In genomic region chr9:7510209-7510608, GRCh38 we compare ENCODE assay signal across 25 cellular contexts.
"Had no signal": no experiment of that assay in that cellular context is flagged by ENCODE, and none has a peak within 500 bp of the region (broad histone marks: within the 10 kb centered on the region; RNA-seq: fewer than 3 reads in every experiment).

No MANE protein-coding gene starts in this region.

- ATAC-seq: activated naive CD8-positive, alpha-beta T cell treated with anti-CD3 and anti-CD28 coated beads, Interleukin-2, amount 50 U/mL, for 24 hours; effector memory CD8-positive, alpha-beta T cell; foreskin keratinocyte; natural killer cell treated with Interleukin-12 subunit alpha and Interleukin-12 subunit beta and Interleukin-15 and Interleukin-18, amount 100 ng/mL, for 72 hours; psoas muscle had no signal

- H3K36me3 Mint-ChIP-seq: activated CD4-positive, alpha-beta memory T cell treated with anti-CD3 and anti-CD28 coated beads for 36 hours; brain; immature natural killer cell; natural killer cell treated with Interleukin-12 subunit alpha and Interleukin-12 subunit beta and Interleukin-15 and Interleukin-18, amount 100 ng/mL, for 72 hours had no signal

- H3K36me3 ChIP-seq: esophagus muscularis mucosa, neutrophil, ovary, right atrium auricular region, thyroid gland had no signal

- H3K4me1 ChIP-seq: esophagus muscularis mucosa, foreskin keratinocyte, psoas muscle, right atrium auricular region had no signal

- H3K4me1 Mint-ChIP-seq: activated naive CD8-positive, alpha-beta T cell treated with anti-CD3 and anti-CD28 coated beads, Interleukin-2, amount 50 U/mL, for 24 hours; brain; immature natural killer cell had no signal

- H3K9me3 Mint-ChIP-seq: activated CD4-positive, alpha-beta memory T cell treated with anti-CD3 and anti-CD28 coated beads for 36 hours; activated naive CD8-positive, alpha-beta T cell treated with anti-CD3 and anti-CD28 coated beads, Interleukin-2, amount 50 U/mL, for 24 hours; brain; effector memory CD8-positive, alpha-beta T cell; immature natural killer cell; natural killer cell treated with Interleukin-12 subunit alpha and Interleukin-12 subunit beta and Interleukin-15 and Interleukin-18, amount 100 ng/mL, for 72 hours had no signal

- H3K27me3 Mint-ChIP-seq: brain had no signal

- H3K4me3 ChIP-seq: esophagus muscularis mucosa, ovary, psoas muscle, right atrium auricular region, thyroid gland had no signal

- DNase-seq: activated CD4-positive, alpha-beta memory T cell treated with anti-CD3 and anti-CD28 coated beads for 36 hours; activated CD4-positive, alpha-beta T cell treated with anti-CD3 and anti-CD28 coated beads for 48 hours; activated effector memory CD4-positive, alpha-beta T cell treated with Interleukin-2 at 50 U/mL for 16 hours; activated naive CD4-positive, alpha-beta T cell treated with anti-CD3 and anti-CD28 coated beads, Interleukin-2, amount 50 U/mL, for 16 hours; activated naive CD8-positive, alpha-beta T cell treated with anti-CD3 and anti-CD28 coated beads, Interleukin-2, amount 50 U/mL, for 24 hours; activated T-cell treated with anti-CD3 and anti-CD28 coated beads, Interleukin-2, amount 50 U/mL, for 48 hours; anterior cingulate cortex; central memory CD4-positive, alpha-beta T cell; effector memory CD8-positive, alpha-beta T cell; foreskin keratinocyte; immature natural killer cell; left ventricle myocardium superior; mammary epithelial cell; midbrain; ovary; psoas muscle; stimulated activated CD4-positive, alpha-beta T cell treated with anti-CD3 and anti-CD28 coated beads, Interleukin-4, amount 100 ng/mL, for 24 hours; stimulated activated naive CD4-positive, alpha-beta T cell treated with Interleukin-2 at 50 U/mL for 16 hours; substantia nigra had no signal

- H3K27me3 ChIP-seq: esophagus muscularis mucosa, foreskin keratinocyte, neutrophil, ovary, right atrium auricular region, thyroid gland had no signal

- H3K4me3 Mint-ChIP-seq: activated CD4-positive, alpha-beta memory T cell treated with anti-CD3 and anti-CD28 coated beads for 36 hours; activated naive CD8-positive, alpha-beta T cell treated with anti-CD3 and anti-CD28 coated beads, Interleukin-2, amount 50 U/mL, for 24 hours; brain; effector memory CD8-positive, alpha-beta T cell; immature natural killer cell; natural killer cell treated with Interleukin-12 subunit alpha and Interleukin-12 subunit beta and Interleukin-15 and Interleukin-18, amount 100 ng/mL, for 72 hours had no signal

- H3K9me3 ChIP-seq: esophagus muscularis mucosa, neutrophil, ovary, psoas muscle, right atrium auricular region, thyroid gland had no signal

- H3K27ac Mint-ChIP-seq: activated CD4-positive, alpha-beta memory T cell treated with anti-CD3 and anti-CD28 coated beads for 36 hours; activated naive CD8-positive, alpha-beta T cell treated with anti-CD3 and anti-CD28 coated beads, Interleukin-2, amount 50 U/mL, for 24 hours; brain; effector memory CD8-positive, alpha-beta T cell; immature natural killer cell; natural killer cell treated with Interleukin-12 subunit alpha and Interleukin-12 subunit beta and Interleukin-15 and Interleukin-18, amount 100 ng/mL, for 72 hours had no signal

- H3K27ac ChIP-seq: esophagus muscularis mucosa, foreskin keratinocyte, neutrophil, ovary, psoas muscle, right atrium auricular region had no signal
